Comparison of ENCODE assay signal across 8 cellular contexts in the genomic region with DNA sequence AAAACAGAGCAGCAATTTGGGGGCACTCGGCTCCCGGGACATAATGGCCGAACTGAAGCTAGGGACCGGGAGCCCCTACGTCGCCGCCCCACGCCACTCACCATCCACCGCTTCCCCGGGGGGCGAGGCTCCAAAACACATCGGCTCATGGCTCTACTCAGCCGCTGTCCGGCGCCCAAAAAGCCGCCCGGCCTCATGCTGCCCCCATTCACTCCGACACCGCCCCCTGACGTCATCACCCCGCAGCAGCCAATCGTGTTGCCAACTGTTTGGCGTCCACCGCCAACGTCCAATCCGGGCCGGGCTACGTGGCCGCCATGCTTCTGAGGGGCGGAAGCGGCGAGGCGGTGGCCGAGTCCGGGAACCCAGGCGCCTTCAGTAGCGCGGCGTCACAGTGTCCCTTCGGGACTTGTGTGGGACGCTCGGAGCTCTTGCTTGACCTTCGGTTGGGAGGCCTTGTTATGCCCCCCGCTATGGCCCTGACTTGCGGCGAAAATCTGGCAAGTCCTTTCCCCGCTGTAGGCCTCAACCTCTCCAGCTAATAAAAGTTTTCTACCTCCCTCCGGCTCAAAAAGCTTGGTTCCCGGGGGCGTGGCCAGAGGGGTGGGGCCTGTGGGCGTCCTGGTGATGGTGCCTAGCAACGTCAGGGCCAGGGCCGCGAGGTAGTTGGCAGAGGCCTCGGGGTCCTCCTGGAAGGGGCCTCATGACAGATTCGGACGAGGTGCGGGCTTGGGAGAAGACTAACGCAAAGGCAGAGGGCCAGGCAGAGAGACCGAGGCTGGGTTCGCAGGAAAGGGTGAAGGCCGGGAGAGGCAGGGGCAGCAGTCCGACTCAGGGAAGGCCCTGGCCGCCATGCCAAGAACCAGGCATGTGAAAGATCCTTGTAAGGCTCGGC. TPM values are rescaled to one million over a fixed set of nuclear protein-coding genes. Genes with fewer than 3 reads are reported as not detected.
A peak's percentile ranks its signal among the peaks of the same experiment; 100 is the strongest.
DNase-seq lines count a peak whose midpoint lies in the region; ATAC-seq and TF ChIP-seq lines count a peak whose summit lies in the region.

A gene with protein sequence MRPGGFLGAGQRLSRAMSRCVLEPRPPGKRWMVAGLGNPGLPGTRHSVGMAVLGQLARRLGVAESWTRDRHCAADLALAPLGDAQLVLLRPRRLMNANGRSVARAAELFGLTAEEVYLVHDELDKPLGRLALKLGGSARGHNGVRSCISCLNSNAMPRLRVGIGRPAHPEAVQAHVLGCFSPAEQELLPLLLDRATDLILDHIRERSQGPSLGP (minus strand): TSS at position 221 of the 895 bp plus-strand sequence. CDS start 24 bp downstream, at position 197.
A gene with protein sequence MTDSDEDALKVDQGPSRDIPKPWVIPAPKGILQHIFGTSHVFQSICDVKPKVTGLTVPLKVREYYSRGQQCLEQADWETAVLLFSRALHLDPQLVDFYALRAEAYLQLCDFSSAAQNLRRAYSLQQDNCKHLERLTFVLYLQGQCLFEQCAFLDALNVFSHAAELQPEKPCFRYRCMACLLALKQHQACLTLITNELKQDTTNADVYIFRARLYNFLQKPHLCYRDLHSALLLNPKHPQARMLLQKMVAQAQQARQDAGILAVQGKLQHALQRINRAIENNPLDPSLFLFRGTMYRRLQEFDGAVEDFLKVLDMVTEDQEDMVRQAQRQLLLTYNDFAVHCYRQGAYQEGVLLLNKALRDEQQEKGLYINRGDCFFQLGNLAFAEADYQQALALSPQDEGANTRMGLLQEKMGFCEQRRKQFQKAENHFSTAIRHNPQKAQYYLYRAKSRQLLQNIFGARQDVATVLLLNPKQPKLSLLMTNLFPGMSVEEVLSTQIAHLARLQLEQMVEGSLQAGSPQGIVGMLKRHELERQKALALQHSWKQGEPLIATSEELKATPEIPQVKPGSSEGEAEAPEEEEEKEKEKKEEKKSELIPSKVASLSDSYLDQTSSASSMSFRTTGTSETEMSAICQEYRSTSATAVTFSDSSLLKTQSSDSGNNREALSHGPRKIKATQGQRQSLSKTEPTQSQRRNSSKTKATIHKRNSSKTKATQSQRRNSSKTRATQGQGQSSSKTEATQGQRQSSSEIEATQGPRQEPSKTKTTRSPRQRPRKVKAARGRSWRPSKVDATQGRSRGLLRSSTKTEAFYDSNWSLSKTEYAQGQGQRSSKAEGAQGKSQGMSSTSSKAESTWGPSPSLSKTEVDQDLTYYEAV (plus strand): TSS at position 637 of the 895 bp plus-strand sequence. CDS start 67 bp downstream, at position 704.

- H3K4me3 ChIP-seq in muscle layer of colon (ENCODE audit: low read depth in 1 of 2, low read length in 2 of 2), result peak within 1 kb of the TSS; percentile 75 to 88

- no peaks in the 10 kb centered on the region for H3K9me3 ChIP-seq in muscle layer of colon (ENCODE audit: low read length)

- H3K27me3 ChIP-seq in muscle layer of colon (ENCODE audit: control insufficient read depth in 1 of 2, insufficient read depth in 2 of 2, low read length in 2 of 2), result no peaks in the 10 kb centered on the region

- H3K9ac ChIP-seq in muscle layer of colon (ENCODE audit: low read length), result peak within 1 kb of the TSS; percentile 53

- peak within 1 kb of the TSS; percentile 74 for H3K27ac ChIP-seq in muscle layer of colon (ENCODE audit: low read depth, low read length)

- DNase-seq in DMS53 treated with DMSO at 0.1 percent for 48 hours (lab: John Stamatoyannopoulos, UW; ENCODE audit: unreplicated experiment) (peak; percentile 90), KG1 (lab: John Stamatoyannopoulos, UW) (peak; percentile 94)
- peak; percentile 98 for DNase-seq in activated T-cell treated with anti-CD3 and anti-CD28 coated beads, Interleukin-2, amount 50 U/mL, for 48 hours
- peak; percentile 95 to 96 for DNase-seq in stimulated activated CD8-positive, alpha-beta memory T cell treated with anti-CD3 and anti-CD28 coated beads, Interleukin-7, amount 100 ng/mL, for 1 hour (ENCODE audit: low read depth in 2 of 2)

- H3K36me3 ChIP-seq in muscle layer of colon (ENCODE audit: insufficient read depth, low read length), result no peaks in the 10 kb centered on the region

- peaks cover 12% of the 10 kb centered on the region for H3K4me1 ChIP-seq in muscle layer of colon (ENCODE audit: insufficient read depth, low read length)

- ATAC-seq in GM21737 (IDR thresholded peaks at IDR 0.05; ENCODE audit: unreplicated experiment) (peak; percentile 89), esophagus mucosa (peak; percentile 93)

TF ChIP-seq in PFSK-1, 5 proteins besides CTCF, POLR2A, EP300 and RAD21:
- TF ChIP-seq, protein P1, sequence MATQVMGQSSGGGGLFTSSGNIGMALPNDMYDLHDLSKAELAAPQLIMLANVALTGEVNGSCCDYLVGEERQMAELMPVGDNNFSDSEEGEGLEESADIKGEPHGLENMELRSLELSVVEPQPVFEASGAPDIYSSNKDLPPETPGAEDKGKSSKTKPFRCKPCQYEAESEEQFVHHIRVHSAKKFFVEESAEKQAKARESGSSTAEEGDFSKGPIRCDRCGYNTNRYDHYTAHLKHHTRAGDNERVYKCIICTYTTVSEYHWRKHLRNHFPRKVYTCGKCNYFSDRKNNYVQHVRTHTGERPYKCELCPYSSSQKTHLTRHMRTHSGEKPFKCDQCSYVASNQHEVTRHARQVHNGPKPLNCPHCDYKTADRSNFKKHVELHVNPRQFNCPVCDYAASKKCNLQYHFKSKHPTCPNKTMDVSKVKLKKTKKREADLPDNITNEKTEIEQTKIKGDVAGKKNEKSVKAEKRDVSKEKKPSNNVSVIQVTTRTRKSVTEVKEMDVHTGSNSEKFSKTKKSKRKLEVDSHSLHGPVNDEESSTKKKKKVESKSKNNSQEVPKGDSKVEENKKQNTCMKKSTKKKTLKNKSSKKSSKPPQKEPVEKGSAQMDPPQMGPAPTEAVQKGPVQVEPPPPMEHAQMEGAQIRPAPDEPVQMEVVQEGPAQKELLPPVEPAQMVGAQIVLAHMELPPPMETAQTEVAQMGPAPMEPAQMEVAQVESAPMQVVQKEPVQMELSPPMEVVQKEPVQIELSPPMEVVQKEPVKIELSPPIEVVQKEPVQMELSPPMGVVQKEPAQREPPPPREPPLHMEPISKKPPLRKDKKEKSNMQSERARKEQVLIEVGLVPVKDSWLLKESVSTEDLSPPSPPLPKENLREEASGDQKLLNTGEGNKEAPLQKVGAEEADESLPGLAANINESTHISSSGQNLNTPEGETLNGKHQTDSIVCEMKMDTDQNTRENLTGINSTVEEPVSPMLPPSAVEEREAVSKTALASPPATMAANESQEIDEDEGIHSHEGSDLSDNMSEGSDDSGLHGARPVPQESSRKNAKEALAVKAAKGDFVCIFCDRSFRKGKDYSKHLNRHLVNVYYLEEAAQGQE (IDR thresholded peaks at IDR 0.05; ENCODE audit: insufficient read depth in 1 of 2, low read depth in 2 of 2, low read length in 2 of 2), result no peak
- TF ChIP-seq SIN3A (IDR thresholded peaks at IDR 0.05; ENCODE audit: borderline replicate concordance, insufficient read depth, low read length), result peak; percentile 57; the same call in 1 of the 2 replicates
- no peak for TF ChIP-seq FOXP2 (optimal IDR thresholded peaks at IDR 0.05; ENCODE audit: borderline replicate concordance, extremely low read depth, extremely low read length, insufficient read depth)

RNA-seq across cellular contexts. Expression of the first gene that starts in this region (rescaled TPM):
- 22.4 TPM for polyA plus RNA-seq in PFSK-1 (2012; ENCODE audit: insufficient read length, low read depth)
- total RNA-seq in esophagus mucosa, result 7.9 TPM

RNA-seq across cellular contexts. Expression of the second gene that starts in this region (rescaled TPM):
- not detected for polyA plus RNA-seq in PFSK-1 (2012; ENCODE audit: insufficient read length, low read depth)
- not detected for total RNA-seq in esophagus mucosa

Comparison
In these comparisons a context has a peak if more than half of its experiments do, and no peak if none do; other contexts are left out.
1. Peak in every context shown above with its lines: DNase-seq, ATAC-seq, H3K4me3 ChIP-seq and H3K27ac ChIP-seq.